In genomic region chr14:77707724-77708408, GRCh38 we compare ENCODE assay signal across 8 cellular contexts. TPM values are rescaled to one million over a fixed set of nuclear protein-coding genes. Genes with fewer than 3 reads are reported as not detected.
A peak's percentile ranks its signal among the peaks of the same experiment; 100 is the strongest.
DNase-seq lines count a peak whose midpoint lies in the region; ATAC-seq lines count a peak whose summit lies in the region.

Gene ALKBH1 (minus strand): TSS chr14:77708023. CDS start chr14:77708004, 19 bp downstream.
Gene SLIRP (plus strand): TSS chr14:77708103. CDS start chr14:77708112, 9 bp downstream.

- peaks cover 20 to 40% (median 31%) of the 10 kb centered on the region in 3 donors for H3K4me1 Mint-ChIP-seq in IgD-negative memory B cell

- peak within 1 kb of the TSS; percentile 40 to 75 for H3K27ac ChIP-seq in esophagus (ENCODE audit: low read depth in 2 of 2, low read length in 1 of 2)

- H3K9me3 ChIP-seq in esophagus (ENCODE audit: control insufficient read depth in 2 of 2, insufficient read depth in 1 of 2, low read depth in 1 of 2, low read length in 1 of 2): no peaks in the 10 kb centered on the region
- no peaks in the 10 kb centered on the region for H3K9me3 ChIP-seq in mucosa of stomach (ENCODE audit: control insufficient read depth, low read length)

- H3K4me3 Mint-ChIP-seq in IgD-negative memory B cell: peak within 1 kb of the TSS; percentile 88 to 100 (median 94)

- H3K4me1 ChIP-seq in esophagus (ENCODE audit: control insufficient read depth in 2 of 2, insufficient read depth in 2 of 2, low read length in 1 of 2) (no peaks in the 10 kb centered on the region), mucosa of stomach (ENCODE audit: control insufficient read depth, insufficient read depth, low read length) (peaks cover 4% of the 10 kb centered on the region)

- H3K27me3 ChIP-seq in esophagus (ENCODE audit: control insufficient read depth in 1 of 2, insufficient read depth in 2 of 2, low read length in 2 of 2): no peaks in the 10 kb centered on the region
- H3K27me3 ChIP-seq in mucosa of stomach (ENCODE audit: control insufficient read depth, insufficient read depth, low read length): no peaks in the 10 kb centered on the region

- H3K36me3 Mint-ChIP-seq in IgD-negative memory B cell: no peaks in the 10 kb centered on the region

- peak within 1 kb of the TSS; percentile 75 for H3K9ac ChIP-seq in mucosa of stomach (ENCODE audit: low read length)

- peak within 1 kb of the TSS; percentile 61 to 93 (median 92) for H3K27ac Mint-ChIP-seq in IgD-negative memory B cell

- DNase-seq in DMS153 treated with DMSO at 0.1 percent for 48 hours (lab: John Stamatoyannopoulos, UW; ENCODE audit: unreplicated experiment) (peak; percentile 65), OCI-M1 (lab: John Stamatoyannopoulos, UW) (peak; percentile 90), activated T-cell treated with anti-CD3 and anti-CD28 coated beads for 48 hours (ENCODE audit: low read depth) (peak; percentile 79)
- peak; percentile 60 to 79 for DNase-seq in stimulated activated CD8-positive, alpha-beta memory T cell treated with anti-CD3 and anti-CD28 coated beads, Interleukin-7, amount 100 ng/mL, for 1 hour (ENCODE audit: low read depth in 2 of 2)

- ATAC-seq in GM21576 (IDR thresholded peaks at IDR 0.05; ENCODE audit: unreplicated experiment): peak; percentile 92

- 0% methylated on average over 49 of the region's 49 CpGs for WGBS in esophagus, 2 donors

- H3K36me3 ChIP-seq in esophagus (ENCODE audit: control insufficient read depth in 2 of 2, insufficient read depth in 2 of 2, low read length in 1 of 2) (peaks cover 0 to 9% of the 10 kb centered on the region in 2 donors), mucosa of stomach (ENCODE audit: control insufficient read depth, insufficient read depth, low read length) (no peaks in the 10 kb centered on the region)

- H3K9me3 Mint-ChIP-seq in IgD-negative memory B cell: no peaks in the 10 kb centered on the region

- H3K4me3 ChIP-seq in esophagus (ENCODE audit: low read depth in 1 of 2, low read length in 2 of 2): peak within 1 kb of the TSS; percentile 93 to 98
- peak within 1 kb of the TSS; percentile 96 for H3K4me3 ChIP-seq in mucosa of stomach (ENCODE audit: low read length)

- H3K27me3 Mint-ChIP-seq in IgD-negative memory B cell: no peaks in the 10 kb centered on the region

RNA-seq across cellular contexts. Expression of gene ALKBH1, which starts in this region (rescaled TPM):
- 10.2 TPM for polyA plus RNA-seq in IgD-negative memory B cell
- polyA plus RNA-seq in esophagus: 1 to 10 TPM; 3.2 to 5.8 TPM

RNA-seq across cellular contexts. Expression of gene SLIRP, which starts in this region (rescaled TPM):
- polyA plus RNA-seq in IgD-negative memory B cell: 227 TPM
- 100 to 1,000 TPM; 310 to 442 TPM for polyA plus RNA-seq in esophagus

Comparison
In these comparisons a context has a peak if more than half of its experiments do, and no peak if none do; other contexts are left out.
1. Peak in every context shown above with its lines: DNase-seq, ATAC-seq, H3K4me3 ChIP-seq and H3K27ac ChIP-seq.